ENCODE assay signal across 10 cellular contexts in the genomic region with DNA sequence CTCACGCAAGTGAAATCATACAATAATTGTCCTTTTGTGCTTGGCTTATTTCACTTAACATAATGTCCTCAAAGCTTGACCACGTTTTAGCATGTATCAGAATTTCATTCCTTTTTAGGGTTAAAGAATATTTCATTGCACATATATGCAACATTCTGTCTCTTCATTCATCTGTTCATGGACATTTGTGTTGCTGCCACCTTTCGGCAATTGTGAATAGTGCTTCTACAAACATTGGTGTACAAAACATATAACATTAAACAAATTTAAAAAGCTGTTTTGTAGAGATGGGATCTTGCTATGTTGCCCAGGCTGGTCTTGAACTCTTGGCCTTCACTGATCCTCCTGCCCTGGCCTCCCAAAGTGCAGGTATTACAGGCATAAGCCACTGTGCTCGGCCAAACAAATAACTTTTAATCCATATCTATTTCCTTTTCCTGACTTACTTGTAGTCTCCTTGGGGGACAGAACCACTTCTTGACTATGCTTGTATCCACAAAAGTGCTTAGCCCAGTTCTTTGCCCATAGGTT.
DNase-seq lines count a peak whose midpoint lies in the region; ATAC-seq and TF ChIP-seq lines count a peak whose summit lies in the region.
"Had no signal": no experiment of that assay in that cellular context is flagged by ENCODE, and none has a peak within 500 bp of the region (broad histone marks: within the 10 kb centered on the region; RNA-seq: fewer than 3 reads in every experiment).

No MANE protein-coding gene starts in this region.

- no peak overlapping the region for H2AFZ ChIP-seq in mesenchymal stem cell (ENCODE audit: low read depth, low read length)

- H2BK12ac ChIP-seq in mesenchymal stem cell (ENCODE audit: low read length in 2 of 2), result no peak overlapping the region

- no peaks in the 10 kb centered on the region for H3K9me3 ChIP-seq in breast epithelium
- H3K9me3 ChIP-seq in thoracic aorta, result no peaks in the 10 kb centered on the region
- no peaks in the 10 kb centered on the region for H3K9me3 ChIP-seq in mesenchymal stem cell (ENCODE audit: control insufficient read depth, low read length)

- no peak overlapping the region for H3K4me2 ChIP-seq in mesenchymal stem cell (ENCODE audit: low read length, poor library complexity, severe bottlenecking)

- intact Hi-C loops in MCF 10A (cut with micrococcal nuclease), result loop anchor here (1.0 kb wide), 1 partner anchor 100 kb away; no protein-coding TSS in a partner anchor
- intact Hi-C loops in breast epithelium (cut with DNase I; ENCODE audit: low total_unique reads), result no loop called here

- H3K27ac ChIP-seq in breast epithelium, result no peak overlapping the region
- H3K27ac ChIP-seq in brain microvascular endothelial cell, result no peak overlapping the region
- no peak overlapping the region for H3K27ac ChIP-seq in thoracic aorta
- H3K27ac ChIP-seq in mesenchymal stem cell (ENCODE audit: low read length, poor library complexity, severe bottlenecking), result no peak overlapping the region

- POLR2A ChIA-PET in MCF 10A (lab: Yijun Ruan, JAX), result interaction anchor here (0.6 to 1.0 kb wide), 2 partner anchors 84 to 108 kb away, joined by 3 read pairs; no protein-coding TSS in a partner anchor

- H3K9me3 Mint-ChIP-seq in MCF 10A (ENCODE audit: unreplicated experiment), result no peaks in the 10 kb centered on the region

- no peaks in the 10 kb centered on the region for H3K27me3 Mint-ChIP-seq in MCF 10A (ENCODE audit: insufficient read depth, unreplicated experiment)

- no peak overlapping the region for H2AK5ac ChIP-seq in mesenchymal stem cell (ENCODE audit: low read length, severe bottlenecking)

- H4K8ac ChIP-seq in mesenchymal stem cell (ENCODE audit: low read length), result no peak overlapping the region

- H2BK5ac ChIP-seq in mesenchymal stem cell (ENCODE audit: low read depth, low read length, poor library complexity, severe bottlenecking), result no peak overlapping the region

- ATAC-seq in thoracic aorta (ENCODE audit: insufficient number of reproducible peaks, low FRiP score, low read depth), result no peak
- ATAC-seq in GM21381 (IDR thresholded peaks at IDR 0.05; ENCODE audit: unreplicated experiment), result no peak

- TF ChIP-seq CTCF in MCF 10A (IDR thresholded peaks at IDR 0.05; ENCODE audit: unreplicated experiment) (peak; percentile 54), breast epithelium (IDR thresholded peaks at IDR 0.05) (peak in 1 of 3 donors; percentile 23), brain microvascular endothelial cell (IDR thresholded peaks at IDR 0.05; ENCODE audit: low read depth, low read length, missing control alignments) (peak; percentile 27), thoracic aorta (IDR thresholded peaks at IDR 0.05) (peak; percentile 14)

- H3K9ac ChIP-seq in mesenchymal stem cell (ENCODE audit: low read length), result no peak overlapping the region

- no peak overlapping the region for H3K23ac ChIP-seq in mesenchymal stem cell (ENCODE audit: low read length in 2 of 2)

- H3K4me3 Mint-ChIP-seq in MCF 10A (ENCODE audit: unreplicated experiment), result no peak overlapping the region

- in situ Hi-C loops in brain microvascular endothelial cell (cut with HindIII; ENCODE audit: low pct_ligation_motif_present, low sequenced_read_pairs), result no loop called here

- H4K91ac ChIP-seq in mesenchymal stem cell (ENCODE audit: low read length), result no peak overlapping the region

- H3K27ac Mint-ChIP-seq in MCF 10A (ENCODE audit: low read depth, unreplicated experiment), result no peak overlapping the region

- H3K4me3 ChIP-seq in breast epithelium (no peak overlapping the region), brain microvascular endothelial cell (ENCODE audit: low read depth, low read length) (no peak overlapping the region), thoracic aorta (no peak overlapping the region), mesenchymal stem cell (ENCODE audit: insufficient read depth in 1 of 2, low read depth in 1 of 2, low read length in 2 of 2) (no peak overlapping the region)

- no peak overlapping the region for H2BK120ac ChIP-seq in mesenchymal stem cell (ENCODE audit: low read depth, low read length)

- H3K79me1 ChIP-seq in mesenchymal stem cell (replicated peaks; ENCODE audit: low read length, poor library complexity, severe bottlenecking), result no peaks in the 10 kb centered on the region

- no peak overlapping the region for H3K4ac ChIP-seq in mesenchymal stem cell (ENCODE audit: low read depth in 1 of 2, low read length in 2 of 2)

- no peaks in the 10 kb centered on the region for H3K36me3 Mint-ChIP-seq in MCF 10A (ENCODE audit: insufficient read depth, unreplicated experiment)

- no peak for TF ChIP-seq POLR2A in breast epithelium (IDR thresholded peaks at IDR 0.05)

- H3K14ac ChIP-seq in mesenchymal stem cell (ENCODE audit: low read length in 2 of 2), result no peak overlapping the region

- no TSS peak for BruUV-seq in MCF 10A (replicated peaks; lab: Mats Ljungman, UMichigan)

- no peaks in the 10 kb centered on the region for H3K4me1 ChIP-seq in breast epithelium
- H3K4me1 ChIP-seq in thoracic aorta (ENCODE audit: control insufficient read depth in 1 of 2, low read depth in 2 of 2), result no peaks in the 10 kb centered on the region
- H3K4me1 ChIP-seq in mesenchymal stem cell (ENCODE audit: control insufficient read depth, insufficient read depth, low read depth, low read length), result no peaks in the 10 kb centered on the region

- DNase-seq in MCF 10A (ENCODE audit: unreplicated experiment) (peak; percentile 71), breast epithelium (ENCODE audit: low spot score in 2 of 2) (no peak), LoVo (ENCODE audit: low spot score) (peak; percentile 13), brain microvascular endothelial cell (peak; percentile 11), thoracic aorta (ENCODE audit: low spot score) (no peak), mesenchymal stem cell (no peak), HuH-7 (ENCODE audit: low spot score) (no peak)
- DNase-seq: NCI-H1436; stimulated activated CD8-positive, alpha-beta memory T cell treated with anti-CD3 and anti-CD28 coated beads, Interleukin-4, amount 100 ng/mL, for 48 hours had no signal

- H3K36me3 ChIP-seq in breast epithelium, result no peaks in the 10 kb centered on the region
- H3K36me3 ChIP-seq in brain microvascular endothelial cell (replicated peaks), result no peaks in the 10 kb centered on the region
- H3K36me3 ChIP-seq in thoracic aorta, result no peaks in the 10 kb centered on the region
- no peaks in the 10 kb centered on the region for H3K36me3 ChIP-seq in mesenchymal stem cell (ENCODE audit: control insufficient read depth in 1 of 2, insufficient read depth in 2 of 2, low read depth in 1 of 2, low read length in 2 of 2)

- H3K27me3 ChIP-seq in breast epithelium, result no peaks in the 10 kb centered on the region
- H3K27me3 ChIP-seq in brain microvascular endothelial cell (replicated peaks), result no peaks in the 10 kb centered on the region
- H3K27me3 ChIP-seq in thoracic aorta (replicated peaks; ENCODE audit: insufficient read depth), result no peaks in the 10 kb centered on the region
- H3K27me3 ChIP-seq in mesenchymal stem cell (ENCODE audit: control insufficient read depth in 1 of 2, insufficient read depth in 1 of 2, low read length in 2 of 2), result peaks cover 0 to 5% of the 10 kb centered on the region in 2 experiments

- no peak overlapping the region for H2BK15ac ChIP-seq in mesenchymal stem cell (ENCODE audit: low read depth, poor library complexity, severe bottlenecking)

- WGBS in mesenchymal stem cell, result 89% methylated on average over 3 of the region's 4 CpGs

- no peaks in the 10 kb centered on the region for H3K4me1 Mint-ChIP-seq in MCF 10A (ENCODE audit: insufficient read depth, unreplicated experiment)

- CTCF ChIA-PET in MCF 10A (lab: Yijun Ruan, JAX), result interaction anchor here (0.6 to 5.9 kb wide), 18 partner anchors 9 to 361 kb away, joined by 3 to 45 read pairs (median 5); no protein-coding TSS in a partner anchor

- H3K18ac ChIP-seq in mesenchymal stem cell (ENCODE audit: low read depth in 1 of 2, low read length in 2 of 2), result no peak overlapping the region

Comparison
In these comparisons a context has a peak if more than half of its experiments do, and no peak if none do; other contexts are left out.
1. DNase-seq: peak in MCF 10A (single experiment), LoVo (single experiment) and brain microvascular endothelial cell (single experiment); none in breast epithelium (0 of 2), thoracic aorta (single experiment), mesenchymal stem cell (single experiment) and HuH-7 (single experiment).